28 cellular contexts compared by ENCODE assay signal in genomic region chr3:53224026-53224425, GRCh38. TPM values are rescaled to one million over a fixed set of nuclear protein-coding genes. Genes with fewer than 3 reads are reported as not detected.
A peak's percentile ranks its signal among the peaks of the same experiment; 100 is the strongest.
DNase-seq lines count a peak whose midpoint lies in the region; ATAC-seq, FAIRE-seq and TF ChIP-seq lines count a peak whose summit lies in the region.
"Had no signal": no experiment of that assay in that cellular context is flagged by ENCODE, and none has a peak within 500 bp of the region (broad histone marks: within the 10 kb centered on the region; RNA-seq: fewer than 3 reads in every experiment).

No MANE protein-coding gene starts in this region.

- no peaks in the 10 kb centered on the region for H3K9me2 ChIP-seq in GM23338 (ENCODE audit: insufficient read depth)

- H2AFZ ChIP-seq in GM23338 (no peak overlapping the region), K562 (ENCODE audit: low read depth, low read length) (no peak overlapping the region)

- no peaks in the 10 kb centered on the region for H3K9me1 ChIP-seq in K562 (ENCODE audit: control insufficient read depth, insufficient read depth, low read length)

- no peaks in the 10 kb centered on the region for H3K4me1 ChIP-seq in GM23338 (ENCODE audit: insufficient read depth)
- H3K4me1 ChIP-seq in K562 (replicated peaks in 1 of 2; ENCODE audit: control insufficient read depth in 2 of 2, insufficient read depth in 2 of 2, low read length in 2 of 2): peaks cover 0 to 3% of the 10 kb centered on the region in 2 experiments; a peak in 1 of 5 replicates
- peaks cover 0 to 8% of the 10 kb centered on the region in 2 experiments for H3K4me1 ChIP-seq in neutrophil (ENCODE audit: control insufficient read depth in 1 of 2, insufficient read depth in 1 of 2, low read depth in 1 of 2, low read length in 1 of 2)
- no peaks in the 10 kb centered on the region for H3K4me1 ChIP-seq in ovary (ENCODE audit: insufficient read depth)

- TF ChIP-seq EP300 in K562 (IDR thresholded peaks at IDR 0.05; ENCODE audit: low read length) (no peak), ovary (IDR thresholded peaks at IDR 0.05) (no peak)

- intact Hi-C loops in K562 (cut with micrococcal nuclease): loop anchor here (10.0 kb wide), 1 partner anchor 51 kb away; no protein-coding TSS in a partner anchor
- intact Hi-C loops in ovary (cut with DNase I): no loop called here

- peaks cover 76% of the 10 kb centered on the region for H3K36me3 Mint-ChIP-seq in GM23338 (ENCODE audit: low read depth)

- no peak for FAIRE-seq in K562 (lab: Jason Lieb, UNC)
- FAIRE-seq: frontal cortex, G401.6, keratinocyte, RCC 7860 had no signal

- H3K27me3 Mint-ChIP-seq in GM23338 (ENCODE audit: insufficient read depth, low read depth, poor library complexity): peaks cover 47% of the 10 kb centered on the region
- H3K27me3 Mint-ChIP-seq: brain had no signal

- H3K27ac ChIP-seq in 22Rv1: 0 out of 2 replicates have a peak overlapping the region, but pooled peaks have one; percentile 23
- H3K27ac ChIP-seq in GM23338 (ENCODE audit: low read depth): 0 out of 2 replicates have a peak overlapping the region, but pooled peaks have one; percentile 45
- no peak overlapping the region for H3K27ac ChIP-seq in K562 (ENCODE audit: extremely low read depth, low read depth, low read length)
- H3K27ac ChIP-seq in neutrophil: peak overlapping the region; percentile 97
- H3K27ac ChIP-seq in ovary: no peak overlapping the region
- H3K27ac ChIP-seq: esophagus muscularis mucosa, stomach had no signal

- BruUV-seq in K562 (replicated peaks; lab: Mats Ljungman, UMichigan): no TSS peak

- POLR2A ChIA-PET in K562 (lab: Yijun Ruan, JAX): interaction anchor here (0.6 kb wide), 1 partner anchor 11 kb away, joined by 3 read pairs; no protein-coding TSS in a partner anchor

- TF ChIP-seq RAD21 in K562 (CRISPR knock-in tag; conservative IDR thresholded peaks at IDR 0.05 in 1 of 2, IDR thresholded peaks at IDR 0.05 in 1 of 2): no peak

- H3K27me3 ChIP-seq in GM23338 (ENCODE audit: insufficient read depth) (no peaks in the 10 kb centered on the region), K562 (ENCODE audit: control insufficient read depth in 2 of 2, insufficient read depth in 2 of 2, low read length in 2 of 2) (no peaks in the 10 kb centered on the region), neutrophil (no peaks in the 10 kb centered on the region), ovary (no peaks in the 10 kb centered on the region)
- H3K27me3 ChIP-seq: esophagus muscularis mucosa, stomach had no signal

- CTCF ChIA-PET in K562 (lab: Yijun Ruan, JAX; ENCODE audit: low intra/inter-chr PET ratio): no interaction called here

- 0 out of 3 replicates have a peak, but pooled peaks cover 3% of the 10 kb centered on the region for H3K9me3 Mint-ChIP-seq in GM23338
- H3K9me3 Mint-ChIP-seq: brain had no signal

- TF ChIP-seq CTCF in 22Rv1 (IDR thresholded peaks at IDR 0.05) (no peak), GM23338 (conservative IDR thresholded peaks at IDR 0.05; ENCODE audit: low read depth in 2 of 2) (no peak), K562 (IDR thresholded peaks at IDR 0.05 in 2 of 3, conservative IDR thresholded peaks at IDR 0.05 in 1 of 3; ENCODE audit: insufficient read depth in 2 of 3, low read depth in 1 of 3, low read length in 3 of 3) (no peak), neutrophil (IDR thresholded peaks at IDR 0.05) (no peak), ovary (IDR thresholded peaks at IDR 0.05) (no peak)

- in situ Hi-C loops in K562 (cut with MboI): no loop called here

- H4K20me1 ChIP-seq in GM23338 (replicated peaks; ENCODE audit: insufficient read depth) (peaks cover 37% of the 10 kb centered on the region), K562 (replicated peaks; ENCODE audit: control insufficient read depth, insufficient read depth, low read length) (peaks cover 8% of the 10 kb centered on the region)

- TF ChIP-seq POLR2A in K562 (conservative IDR thresholded peaks at IDR 0.05) (0 out of 2 replicates have a peak, but pooled peaks have one; percentile 8), ovary (IDR thresholded peaks at IDR 0.05) (no peak)

- H3K36me3 ChIP-seq in GM23338 (ENCODE audit: insufficient read depth): peaks cover 41% of the 10 kb centered on the region
- peaks cover 61% of the 10 kb centered on the region for H3K36me3 ChIP-seq in K562 (ENCODE audit: control insufficient read depth, insufficient read depth, low read length)
- peaks cover 90% of the 10 kb centered on the region for H3K36me3 ChIP-seq in neutrophil
- H3K36me3 ChIP-seq in ovary: no peaks in the 10 kb centered on the region

- H3K79me2 ChIP-seq in GM23338 (replicated peaks; ENCODE audit: insufficient read depth) (no peaks in the 10 kb centered on the region), K562 (ENCODE audit: control insufficient read depth, insufficient read depth, low read length) (no peaks in the 10 kb centered on the region)

- H3K9me3 ChIP-seq in K562 (replicated peaks; ENCODE audit: control insufficient read depth, insufficient read depth, low read depth, low read length) (no peaks in the 10 kb centered on the region), neutrophil (peaks cover 12% of the 10 kb centered on the region), ovary (no peaks in the 10 kb centered on the region)
- H3K9me3 ChIP-seq: esophagus muscularis mucosa, stomach had no signal

- ATAC-seq in GM23338: no peak
- ATAC-seq in K562: no peak
- ATAC-seq: SK-N-SH treated with all-trans-retinoic acid at 6 μM for 48 hours had no signal

- peaks cover 80% of the 10 kb centered on the region for H3F3A ChIP-seq in GM23338 (replicated peaks; ENCODE audit: low read depth)

- H3K4me3 ChIP-seq in GM23338 (no peak overlapping the region), K562 (no peak overlapping the region), neutrophil (ENCODE audit: low read depth in 1 of 2, low read length in 1 of 2) (no peak overlapping the region), ovary (no peak overlapping the region)
- H3K4me3 ChIP-seq: esophagus muscularis mucosa, stomach had no signal

- H3K4me2 ChIP-seq in GM23338 (no peak overlapping the region), K562 (ENCODE audit: insufficient read depth, low read length) (no peak overlapping the region)

- H3K4me1 Mint-ChIP-seq in GM23338: peaks cover 10% of the 10 kb centered on the region

- no peak overlapping the region for H3K4me3 Mint-ChIP-seq in GM23338
- H3K4me3 Mint-ChIP-seq: brain had no signal

- H3K27ac Mint-ChIP-seq in GM23338: no peak overlapping the region; the same call in 1 of the 2 replicates

- DNase-seq in GM23338 (ENCODE audit: low spot score): no peak
- DNase-seq in K562 (ENCODE audit: extremely low read depth in 1 of 4, low spot score in 3 of 4): no peak
- no peak for DNase-seq in ovary
- no peak for DNase-seq in NCI-H526 (lab: John Stamatoyannopoulos, UW)
- no peak for DNase-seq in NCI-H1436 treated with DMSO at 0.1 percent for 48 hours (lab: John Stamatoyannopoulos, UW)
- DNase-seq in NCI-H2081 (lab: John Stamatoyannopoulos, UW): no peak
- DNase-seq: ACHN; activated CD4-positive, alpha-beta T cell treated with anti-CD3 and anti-CD28 coated beads, Interleukin-2, amount 50 U/mL, for 48 hours; activated CD8-positive, alpha-beta memory T cell treated with anti-CD3 and anti-CD28 coated beads, Interleukin-2, amount 50 U/mL, for 48 hours; C1 segment of cervical spinal cord; DMS153; effector memory CD4-positive, alpha-beta T cell; hypothalamus; mammary epithelial cell; NCI-H1105; NCI-H524; occipital lobe; stomach; T-helper 9 cell had no signal

- H3K9ac ChIP-seq in K562 (ENCODE audit: insufficient read depth in 1 of 2, low read depth in 2 of 2, low read length in 2 of 2): no peak overlapping the region

- 70% methylated on average over 5 of the region's 5 CpGs for WGBS in K562 (ENCODE audit: insufficient coverage, low coverage, missing lambda C conversion rate)
- WGBS in ovary, 3 donors: 64 to 79% (median 68%) methylated on average over 4 to 5 of the region's 5 CpGs

TF ChIP-seq in GM23338, 12 proteins besides CTCF, POLR2A, EP300 and RAD21 (continues in another document):
- no peak for TF ChIP-seq JUNB (IDR thresholded peaks at IDR 0.05; ENCODE audit: unreplicated experiment)
- TF ChIP-seq EZH2phosphoT487 (IDR thresholded peaks at IDR 0.05; ENCODE audit: unreplicated experiment): no peak
- TF ChIP-seq STAT1 (IDR thresholded peaks at IDR 0.05; ENCODE audit: unreplicated experiment): no peak

TF ChIP-seq in K562, 482 proteins besides CTCF, POLR2A, EP300 and RAD21 (continues in another document):
- TF ChIP-seq ZBTB12 (CRISPR knock-in tag; IDR thresholded peaks at IDR 0.05): no peak
- no peak for TF ChIP-seq SOX6 (IDR thresholded peaks at IDR 0.05)

RNA-seq across cellular contexts. Expression of gene TKT, which starts 31.8 kb away (rescaled TPM):
- total RNA-seq in GM23338 (2014; rRNA removed; shearing (Covaris generic)): 1,229 and 1,411 TPM in 2 replicates
- polyA plus RNA-seq in GM23338 (2016; fragmentation: Nextera tagmentation; extraction: Ambion mirVana) (584 and 604 TPM in 2 replicates), K562 (2011; rRNA removed) (70.1 and 173 TPM in 2 replicates), K562 (2014; fragmentation: Illumina TruSeq; extraction: Trizol) (250 and 316 TPM in 2 replicates), K562 (2014; fragmentation: Nextera tagmentation; extraction: Ambion mirVana) (100 to 1,000 TPM in 1 of 2 experiments, 10 to 100 TPM in 1; 58.1 to 107 TPM), K562 (2014; rRNA removed) (226 and 263 TPM in 2 replicates), ovary (100 to 1,000 TPM in 1 of 2 donors, 10 to 100 TPM in 1; 62.6 to 208 TPM)
- total RNA-seq in K562 (2011; cell fraction: chromatin; rRNA removed; ENCODE audit: low replicate concordance): 73.0 and 172 TPM in 2 replicates
- total RNA-seq in K562 (2011; cell fraction: nucleolus; rRNA removed): 134 and 158 TPM in 2 replicates
- 104 and 119 TPM in 2 replicates for total RNA-seq in K562 (2011; cell fraction: nucleoplasm; rRNA removed)
- total RNA-seq in K562 (2014; rRNA removed) (288 and 355 TPM in 2 replicates), K562 (2014; rRNA removed; fragmentation: Illumina TruSeq; extraction: Trizol) (88.1 and 108 TPM in 2 replicates), K562 (2015; rRNA removed; fragmentation: Illumina TruSeq; extraction: Trizol) (187 and 191 TPM in 2 replicates), K562 (2021) (401 and 410 TPM in 2 replicates), ovary (100 to 1,000 TPM; 109 to 279 (median 230) TPM)
- polyA plus RNA-seq in K562 (2011; cell fraction: cytosol; rRNA removed): 89.6 and 124 TPM in 2 replicates
- 101 and 154 TPM in 2 replicates for polyA plus RNA-seq in K562 (2011; cell fraction: nucleus; rRNA removed)
- polyA plus RNA-seq in K562 (2012): 282 and 441 TPM in 2 replicates
- 52.4 and 66.2 TPM in 2 replicates for polyA minus RNA-seq in K562 (2011; rRNA and poly(A)+ RNA removed)
- 125 and 206 TPM in 2 replicates for polyA minus RNA-seq in K562 (2011; cell fraction: cytosol; rRNA and poly(A)+ RNA removed)
- polyA minus RNA-seq in K562 (2011; cell fraction: nucleus; rRNA and poly(A)+ RNA removed): 45.1 and 56.1 TPM in 2 replicates

Comparison
In these comparisons a context has a peak if more than half of its experiments do, and no peak if none do; other contexts are left out.
1. H3K27ac ChIP-seq: peak in 22Rv1 (single experiment), GM23338 (single experiment) and neutrophil (single experiment); none in K562 (single experiment) and ovary (0 of 2).